ENCODE assay signal across 14 cellular contexts in the genomic region with DNA sequence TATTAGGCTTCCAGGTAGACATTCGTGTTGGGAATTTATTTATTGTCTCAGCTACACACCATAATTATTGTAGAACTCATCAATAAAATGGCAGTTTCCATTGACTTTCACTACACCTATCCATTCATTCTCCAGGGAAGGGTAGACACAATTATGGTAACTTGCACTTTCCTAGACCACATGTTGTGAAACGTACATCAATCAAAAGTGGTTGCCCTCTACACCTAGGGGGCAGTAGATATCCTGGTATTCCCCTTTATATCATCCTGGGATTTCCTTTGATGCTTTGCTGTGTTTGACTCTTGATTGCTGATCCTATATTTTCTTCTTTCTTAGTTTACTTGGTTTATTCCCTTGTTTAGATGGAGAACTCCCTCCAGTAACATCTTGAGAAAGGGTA. TPM values are rescaled to one million over a fixed set of nuclear protein-coding genes. Genes with fewer than 3 reads are reported as not detected.
DNase-seq lines count a peak whose midpoint lies in the region; ATAC-seq and TF ChIP-seq lines count a peak whose summit lies in the region.
"Had no signal": no experiment of that assay in that cellular context is flagged by ENCODE, and none has a peak within 500 bp of the region (broad histone marks: within the 10 kb centered on the region; RNA-seq: fewer than 3 reads in every experiment).

No MANE protein-coding gene starts in this region.

- H4K20me1 ChIP-seq in PC-9 (ENCODE audit: insufficient read depth): no peaks in the 10 kb centered on the region

- H3F3A ChIP-seq in PC-9 (ENCODE audit: insufficient read depth, low read depth): no peaks in the 10 kb centered on the region

- no peak overlapping the region for H3K4me3 Mint-ChIP-seq in glutamatergic neuron (ENCODE audit: unreplicated experiment)
- H3K4me3 Mint-ChIP-seq in naive thymus-derived CD4-positive, alpha-beta T cell: no peak overlapping the region
- H3K4me3 Mint-ChIP-seq: activated naive CD8-positive, alpha-beta T cell treated with anti-CD3 and anti-CD28 coated beads, Interleukin-2, amount 10 ng/mL, durations not matched to agents 7 days and 5 days had no signal

- H3K79me2 ChIP-seq in PC-9 (ENCODE audit: low read depth): no peaks in the 10 kb centered on the region

- no peak overlapping the region for H3K27ac Mint-ChIP-seq in glutamatergic neuron (ENCODE audit: unreplicated experiment)
- no peak overlapping the region for H3K27ac Mint-ChIP-seq in naive thymus-derived CD4-positive, alpha-beta T cell
- H3K27ac Mint-ChIP-seq: activated naive CD8-positive, alpha-beta T cell treated with anti-CD3 and anti-CD28 coated beads, Interleukin-2, amount 10 ng/mL, durations not matched to agents 7 days and 5 days had no signal

- CTCF ChIA-PET in PC-9 (lab: Charles Lee): no interaction called here
- CTCF ChIA-PET in naive thymus-derived CD4-positive, alpha-beta T cell (lab: Charles Lee): no interaction called here

- H3K9me3 ChIP-seq in BE2C (no peaks in the 10 kb centered on the region), PC-9 (ENCODE audit: insufficient read depth, low read depth) (no peaks in the 10 kb centered on the region)
- no peaks in the 10 kb centered on the region for H3K9me3 ChIP-seq in naive thymus-derived CD4-positive, alpha-beta T cell (ENCODE audit: control insufficient read depth in 2 of 3, low read length in 3 of 3)
- H3K9me3 ChIP-seq: SJCRH30, suprapubic skin had no signal

- POLR2A ChIA-PET in PC-9 (lab: Charles Lee; ENCODE audit: unreplicated experiment): no interaction called here
- POLR2A ChIA-PET in naive thymus-derived CD4-positive, alpha-beta T cell (lab: Charles Lee): no interaction called here

- H3K36me3 ChIP-seq in BE2C (no peaks in the 10 kb centered on the region), PC-9 (ENCODE audit: low read depth) (no peaks in the 10 kb centered on the region)
- no peaks in the 10 kb centered on the region for H3K36me3 ChIP-seq in naive thymus-derived CD4-positive, alpha-beta T cell (ENCODE audit: control insufficient read depth in 2 of 3, insufficient read depth in 3 of 3, low read length in 3 of 3)
- H3K36me3 ChIP-seq: SJCRH30, suprapubic skin had no signal

- H2AFZ ChIP-seq in PC-9: no peak overlapping the region

- DNase-seq in BE2C (no peak), PC-9 (no peak), glutamatergic neuron (no peak), NCI-H526 treated with DMSO at 0.1 percent for 48 hours (lab: John Stamatoyannopoulos, UW) (no peak)
- DNase-seq in naive thymus-derived CD4-positive, alpha-beta T cell: no peak
- DNase-seq: activated naive CD8-positive, alpha-beta T cell treated with anti-CD3 and anti-CD28 coated beads, Interleukin-2, amount 10 ng/mL, durations not matched to agents 7 days and 5 days; NCI-H187 treated with DMSO at 0.1 percent for 48 hours; nucleus accumbens; stimulated activated CD4-positive, alpha-beta T cell treated with anti-CD3 and anti-CD28 coated beads, Interleukin-4, amount 100 ng/mL, for 4 hours had no signal

- H3K4me2 ChIP-seq in PC-9: no peak overlapping the region

- H3K4me1 Mint-ChIP-seq in glutamatergic neuron (ENCODE audit: low read depth, unreplicated experiment): no peaks in the 10 kb centered on the region
- no peaks in the 10 kb centered on the region for H3K4me1 Mint-ChIP-seq in naive thymus-derived CD4-positive, alpha-beta T cell
- H3K4me1 Mint-ChIP-seq: activated naive CD8-positive, alpha-beta T cell treated with anti-CD3 and anti-CD28 coated beads, Interleukin-2, amount 10 ng/mL, durations not matched to agents 7 days and 5 days had no signal

- no peak for ATAC-seq in HG02840 (IDR thresholded peaks at IDR 0.05; ENCODE audit: low FRiP score, unreplicated experiment)
- ATAC-seq in GM19455 (IDR thresholded peaks at IDR 0.05; ENCODE audit: unreplicated experiment): no peak
- ATAC-seq in naive thymus-derived CD4-positive, alpha-beta T cell: no peak

- H3K36me3 Mint-ChIP-seq in glutamatergic neuron (ENCODE audit: unreplicated experiment): no peaks in the 10 kb centered on the region
- no peaks in the 10 kb centered on the region for H3K36me3 Mint-ChIP-seq in naive thymus-derived CD4-positive, alpha-beta T cell
- H3K36me3 Mint-ChIP-seq: activated naive CD8-positive, alpha-beta T cell treated with anti-CD3 and anti-CD28 coated beads, Interleukin-2, amount 10 ng/mL, durations not matched to agents 7 days and 5 days had no signal

- no TSS peak for BruUV-seq in PC-9 (replicated peaks; lab: Mats Ljungman, UMichigan)

- H3K4me1 ChIP-seq in BE2C (no peaks in the 10 kb centered on the region), PC-9 (replicated peaks; ENCODE audit: insufficient read depth) (no peaks in the 10 kb centered on the region)
- no peaks in the 10 kb centered on the region for H3K4me1 ChIP-seq in naive thymus-derived CD4-positive, alpha-beta T cell (ENCODE audit: control insufficient read depth in 2 of 2, insufficient read depth in 2 of 2, low read length in 2 of 2)
- H3K4me1 ChIP-seq: SJCRH30, suprapubic skin had no signal

- H3K9me2 ChIP-seq in PC-9 (ENCODE audit: insufficient read depth): no peaks in the 10 kb centered on the region

- no peak overlapping the region for H3K27ac ChIP-seq in PC-9
- no peak overlapping the region for H3K27ac ChIP-seq in naive thymus-derived CD4-positive, alpha-beta T cell (ENCODE audit: low read depth, low read length)
- H3K27ac ChIP-seq: SJCRH30, suprapubic skin had no signal

- no peaks in the 10 kb centered on the region for H3K27me3 Mint-ChIP-seq in glutamatergic neuron (ENCODE audit: unreplicated experiment)
- peaks cover 3 to 56% (median 43%) of the 10 kb centered on the region in 5 donors for H3K27me3 Mint-ChIP-seq in naive thymus-derived CD4-positive, alpha-beta T cell

- intact Hi-C loops in PC-9 (cut with micrococcal nuclease; ENCODE audit: unreplicated experiment): loop anchor here (5.0 kb wide), 1 partner anchor 176 kb away; no protein-coding TSS in a partner anchor
- intact Hi-C loops in naive thymus-derived CD4-positive, alpha-beta T cell (cut with micrococcal nuclease): no loop called here

- H3K4me3 ChIP-seq in BE2C (ENCODE audit: low read depth, low read length): no peak overlapping the region
- no peak overlapping the region for H3K4me3 ChIP-seq in GM12875 (ENCODE audit: low read depth, low read length)
- H3K4me3 ChIP-seq in PC-9: no peak overlapping the region
- H3K4me3 ChIP-seq in naive thymus-derived CD4-positive, alpha-beta T cell (ENCODE audit: low read length): no peak overlapping the region
- H3K4me3 ChIP-seq: SJCRH30, suprapubic skin had no signal

- no peaks in the 10 kb centered on the region for H3K9me3 Mint-ChIP-seq in glutamatergic neuron (ENCODE audit: unreplicated experiment)
- peaks cover 0 to 2% (median 0%) of the 10 kb centered on the region in 11 donors for H3K9me3 Mint-ChIP-seq in naive thymus-derived CD4-positive, alpha-beta T cell
- H3K9me3 Mint-ChIP-seq: activated naive CD8-positive, alpha-beta T cell treated with anti-CD3 and anti-CD28 coated beads, Interleukin-2, amount 10 ng/mL, durations not matched to agents 7 days and 5 days had no signal

- no peaks in the 10 kb centered on the region; the same call in 1 of the 2 replicates for H3K27me3 ChIP-seq in BE2C
- no peaks in the 10 kb centered on the region for H3K27me3 ChIP-seq in PC-9 (ENCODE audit: insufficient read depth, low read depth)
- H3K27me3 ChIP-seq in naive thymus-derived CD4-positive, alpha-beta T cell (ENCODE audit: control insufficient read depth in 2 of 2, insufficient read depth in 2 of 2, low read length in 2 of 2): no peaks in the 10 kb centered on the region
- H3K27me3 ChIP-seq: SJCRH30 had no signal

- TF ChIP-seq CTCF in BE2C (IDR thresholded peaks at IDR 0.05; ENCODE audit: low read depth, low read length) (peak; percentile 63), GM12875 (IDR thresholded peaks at IDR 0.05; ENCODE audit: borderline replicate concordance, insufficient read depth, low read depth, low read length) (peak; percentile 30; the same call in 1 of the 2 replicates), PC-9 (conservative IDR thresholded peaks at IDR 0.05) (peak; percentile 50; the same call in 1 of the 2 replicates), glutamatergic neuron (IDR thresholded peaks at IDR 0.05; ENCODE audit: partially characterized antibody, unreplicated experiment) (peak; percentile 23)

RNA-seq across cellular contexts. Expression of a gene that starts 47.9 kb away (rescaled TPM):
- polyA plus RNA-seq in BE2C (2012; ENCODE audit: insufficient read depth, insufficient read length, low read depth): 1.2 TPM
- total RNA-seq in PC-9 (2021) (1.0 and 1.2 TPM in 2 replicates), glutamatergic neuron (ENCODE audit: unreplicated experiment) (18.2 TPM)
- 1 to 10 TPM in 1 of 5 experiments, under 1 TPM in 1, not detected in 3; 0.32 to 1.1 TPM for total RNA-seq in naive thymus-derived CD4-positive, alpha-beta T cell
- not detected for polyA plus RNA-seq in naive thymus-derived CD4-positive, alpha-beta T cell
